ENCODE assay signal across 9 cellular contexts in the genomic region with DNA sequence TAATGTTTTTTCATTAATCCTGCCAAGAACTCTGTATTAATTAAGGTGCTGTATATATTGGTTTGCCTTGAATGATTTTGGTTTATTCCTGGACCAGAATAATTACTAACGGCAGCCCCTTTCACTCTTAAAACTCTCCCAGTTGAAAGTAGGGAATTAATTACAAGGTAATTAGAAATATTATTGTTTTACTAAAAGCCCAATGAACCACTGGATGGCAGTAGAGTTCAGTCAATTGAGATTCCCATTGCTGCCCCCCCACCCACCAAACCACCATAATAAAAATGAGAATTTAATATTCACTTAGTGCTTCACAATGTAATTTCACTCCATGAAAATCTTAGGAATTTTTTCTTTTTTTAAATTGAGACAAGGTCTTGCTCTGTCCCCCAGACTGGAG. TPM values are rescaled to one million over a fixed set of nuclear protein-coding genes. Genes with fewer than 3 reads are reported as not detected.
A peak's percentile ranks its signal among the peaks of the same experiment; 100 is the strongest.
DNase-seq lines count a peak whose midpoint lies in the region; ATAC-seq, FAIRE-seq and TF ChIP-seq lines count a peak whose summit lies in the region.
"Had no signal": no experiment of that assay in that cellular context is flagged by ENCODE, and none has a peak within 500 bp of the region (broad histone marks: within the 10 kb centered on the region; RNA-seq: fewer than 3 reads in every experiment).

No MANE protein-coding gene starts in this region.

- no peak for ATAC-seq in stimulated activated naive CD8-positive, alpha-beta T cell treated with anti-CD3 and anti-CD28 coated beads, Interleukin-15, amount 100 ng/mL, for 72 hours
- no peak for ATAC-seq in GM21447 (IDR thresholded peaks at IDR 0.05; ENCODE audit: unreplicated experiment)

- H3K4me3 Mint-ChIP-seq in stimulated activated naive CD8-positive, alpha-beta T cell treated with anti-CD3 and anti-CD28 coated beads, Interleukin-15, amount 100 ng/mL, for 72 hours, result no peak overlapping the region

- no peaks in the 10 kb centered on the region for H3K4me1 Mint-ChIP-seq in stimulated activated naive CD8-positive, alpha-beta T cell treated with anti-CD3 and anti-CD28 coated beads, Interleukin-15, amount 100 ng/mL, for 72 hours

- H3K36me3 ChIP-seq in esophagus squamous epithelium (peaks cover 13 to 100% (median 34%) of the 10 kb centered on the region in 3 donors), parathyroid adenoma (ENCODE audit: control insufficient read depth, insufficient read depth, low read length) (no peaks in the 10 kb centered on the region)

- no peak for FAIRE-seq in H54 (lab: Jason Lieb, UNC)

- H3K79me2 ChIP-seq in parathyroid adenoma, result no peaks in the 10 kb centered on the region

- no peaks in the 10 kb centered on the region for H3K4me1 ChIP-seq in esophagus squamous epithelium
- no peaks in the 10 kb centered on the region for H3K4me1 ChIP-seq in parathyroid adenoma

- no peak overlapping the region for H3K4me2 ChIP-seq in parathyroid adenoma (ENCODE audit: low read length)

- no peak overlapping the region for H3K27ac Mint-ChIP-seq in stimulated activated naive CD8-positive, alpha-beta T cell treated with anti-CD3 and anti-CD28 coated beads, Interleukin-15, amount 100 ng/mL, for 72 hours

- no peak overlapping the region for H3K9ac ChIP-seq in parathyroid adenoma

- no peak overlapping the region for H2AFZ ChIP-seq in parathyroid adenoma

- H3K27ac ChIP-seq in esophagus squamous epithelium (no peak overlapping the region), parathyroid adenoma (no peak overlapping the region)
- H3K27ac ChIP-seq: HL-60 had no signal

- no peaks in the 10 kb centered on the region for H3K9me3 Mint-ChIP-seq in stimulated activated naive CD8-positive, alpha-beta T cell treated with anti-CD3 and anti-CD28 coated beads, Interleukin-15, amount 100 ng/mL, for 72 hours

- H3K4me3 ChIP-seq in esophagus squamous epithelium (no peak overlapping the region), parathyroid adenoma (ENCODE audit: low read depth, low read length) (no peak overlapping the region)

- 46 to 61% methylated on average over 1 of the region's 1 CpG for WGBS in esophagus squamous epithelium, 2 donors

- no peaks in the 10 kb centered on the region for H3K27me3 Mint-ChIP-seq in stimulated activated naive CD8-positive, alpha-beta T cell treated with anti-CD3 and anti-CD28 coated beads, Interleukin-15, amount 100 ng/mL, for 72 hours

- DNase-seq in AG08395 (ENCODE audit: low spot score) (peak; percentile 65), SW480 (ENCODE audit: low spot score) (peak; percentile 28), esophagus squamous epithelium (lab: John Stamatoyannopoulos, UW) (no peak), H54 (ENCODE audit: insufficient read length, low spot score) (no peak)
- DNase-seq in stimulated activated naive CD8-positive, alpha-beta T cell treated with anti-CD3 and anti-CD28 coated beads, Interleukin-15, amount 100 ng/mL, for 72 hours, result no peak

- TF ChIP-seq CTCF in GM12872 (IDR thresholded peaks at IDR 0.05; ENCODE audit: insufficient read depth, low read depth, low read length) (peak; percentile 36; the same call in 2 of the 3 replicates), esophagus squamous epithelium (IDR thresholded peaks at IDR 0.05) (peak; percentile 37 to 64 (median 50)), parathyroid adenoma (IDR thresholded peaks at IDR 0.05) (peak; percentile 29)

- no peaks in the 10 kb centered on the region for H3K9me3 ChIP-seq in esophagus squamous epithelium
- H3K9me3 ChIP-seq in parathyroid adenoma (ENCODE audit: control insufficient read depth, low read length), result no peaks in the 10 kb centered on the region

- TF ChIP-seq POLR2A in esophagus squamous epithelium (IDR thresholded peaks at IDR 0.05), result no peak
- TF ChIP-seq POLR2A in H54 (IDR thresholded peaks at IDR 0.05; ENCODE audit: low read depth, low read length), result no peak

- intact Hi-C loops in esophagus squamous epithelium (cut with DNase I), result loop anchor here (5.0 kb wide), 1 partner anchor 147 kb away; no protein-coding TSS in a partner anchor

- H3K27me3 ChIP-seq in esophagus squamous epithelium (no peaks in the 10 kb centered on the region), parathyroid adenoma (ENCODE audit: control insufficient read depth, insufficient read depth, low read length) (no peaks in the 10 kb centered on the region)

RNA-seq across cellular contexts. Expression of gene WBP4, which starts 13.7 kb away (rescaled TPM):
- 10 to 100 TPM in 1 of 4 donors, 1 to 10 TPM in 3; 6.1 to 12.6 (median 7.1) TPM for total RNA-seq in esophagus squamous epithelium

RNA-seq across cellular contexts. Expression of gene ELF1, which starts 55.9 kb away (rescaled TPM):
- 10 to 100 TPM; 61.9 to 84.5 (median 71.5) TPM for total RNA-seq in esophagus squamous epithelium

RNA-seq across cellular contexts. Expression of gene KBTBD6, which starts 57.6 kb away (rescaled TPM):
- 1 to 10 TPM; 1.1 to 5.3 (median 4.1) TPM for total RNA-seq in esophagus squamous epithelium

Comparison
In these comparisons a context has a peak if more than half of its experiments do, and no peak if none do; other contexts are left out.
1. DNase-seq: peak in AG08395 (single experiment) and SW480 (single experiment); none in esophagus squamous epithelium (single experiment), stimulated activated naive CD8-positive, alpha-beta T cell treated with anti-CD3 and anti-CD28 coated beads, Interleukin-15, amount 100 ng/mL, for 72 hours (0 of 2) and H54 (single experiment).
2. Peak in every context shown above with its lines, with median percentiles within 50 percentile points of each other: CTCF ChIP-seq.